25 cellular contexts compared by ENCODE assay signal in genomic region chr20:58362970-58363369, GRCh38.
"Had no signal": no experiment of that assay in that cellular context is flagged by ENCODE, and none has a peak within 500 bp of the region (broad histone marks: within the 10 kb centered on the region; RNA-seq: fewer than 3 reads in every experiment).

No MANE protein-coding gene starts in this region.

- H3K4me3 Mint-ChIP-seq: mesothelial cell of epicardium; naive B cell; natural killer cell; nephron progenitor cell; neural progenitor cell; stimulated activated effector memory CD8-positive, alpha-beta T cell treated with anti-CD3 and anti-CD28 coated beads, Interleukin-12 subunit alpha, Interleukin-12 subunit beta, amount 100 ng/mL, for 72 hours; type B pancreatic cell had no signal

- H3K9me3 Mint-ChIP-seq: mesothelial cell of epicardium; naive B cell; natural killer cell; nephron progenitor cell; neural progenitor cell; stimulated activated effector memory CD8-positive, alpha-beta T cell treated with anti-CD3 and anti-CD28 coated beads, Interleukin-12 subunit alpha, Interleukin-12 subunit beta, amount 100 ng/mL, for 72 hours; type B pancreatic cell had no signal

- H3K27ac Mint-ChIP-seq: mesothelial cell of epicardium; nephron progenitor cell; neural progenitor cell; progenitor cell of endocrine pancreas; stimulated activated effector memory CD8-positive, alpha-beta T cell treated with anti-CD3 and anti-CD28 coated beads, Interleukin-12 subunit alpha, Interleukin-12 subunit beta, amount 100 ng/mL, for 72 hours; type B pancreatic cell had no signal

- H3K4me3 ChIP-seq: hepatocyte, left ventricle myocardium inferior, lung, neural progenitor cell, ovary, sigmoid colon, spleen, tibial nerve, uterus had no signal

- H3K9me3 ChIP-seq: left ventricle myocardium inferior, neutrophil, ovary, sigmoid colon, spleen, tibial nerve, uterus had no signal

- H3K9ac ChIP-seq: neural progenitor cell had no signal

- H2AFZ ChIP-seq: hepatocyte, neural progenitor cell had no signal

- H3K4me2 ChIP-seq: hepatocyte, neural progenitor cell had no signal

- H3K79me2 ChIP-seq: hepatocyte had no signal

- H3K27me3 Mint-ChIP-seq: naive B cell, progenitor cell of endocrine pancreas, type B pancreatic cell had no signal

- H3K4me1 Mint-ChIP-seq: naive B cell; natural killer cell; stimulated activated effector memory CD8-positive, alpha-beta T cell treated with anti-CD3 and anti-CD28 coated beads, Interleukin-12 subunit alpha, Interleukin-12 subunit beta, amount 100 ng/mL, for 72 hours had no signal

- H3K36me3 ChIP-seq: neural progenitor cell, ovary, uterus had no signal

- ATAC-seq: natural killer cell; right cardiac atrium; stimulated activated effector memory CD8-positive, alpha-beta T cell treated with anti-CD3 and anti-CD28 coated beads, Interleukin-12 subunit alpha, Interleukin-12 subunit beta, amount 100 ng/mL, for 72 hours had no signal

- FAIRE-seq: small intestine had no signal

- DNase-seq: islet precursor cell; left ventricle myocardium inferior; mesendoderm; naive B cell; natural killer cell; nephron progenitor cell; occipital lobe; ovary; retina; right cardiac atrium; sigmoid colon; small intestine; spleen; stimulated activated CD4-positive, alpha-beta T cell treated with anti-CD3 and anti-CD28 coated beads, Interleukin-4, amount 100 ng/mL, for 24 hours; stimulated activated naive CD4-positive, alpha-beta T cell treated with Interleukin-2 at 50 U/mL for 16 hours; uterus had no signal

- H3K27ac ChIP-seq: hepatocyte, left ventricle myocardium inferior, neural progenitor cell, neutrophil, ovary, sigmoid colon, spleen, tibial nerve, uterus had no signal

- H3K27me3 ChIP-seq: hepatocyte, neural progenitor cell, neutrophil, ovary, sigmoid colon, spleen, tibial nerve, uterus had no signal

- H3K4me1 ChIP-seq: neural progenitor cell had no signal
